1 cellular context compared by ENCODE assay signal in the genomic region with DNA sequence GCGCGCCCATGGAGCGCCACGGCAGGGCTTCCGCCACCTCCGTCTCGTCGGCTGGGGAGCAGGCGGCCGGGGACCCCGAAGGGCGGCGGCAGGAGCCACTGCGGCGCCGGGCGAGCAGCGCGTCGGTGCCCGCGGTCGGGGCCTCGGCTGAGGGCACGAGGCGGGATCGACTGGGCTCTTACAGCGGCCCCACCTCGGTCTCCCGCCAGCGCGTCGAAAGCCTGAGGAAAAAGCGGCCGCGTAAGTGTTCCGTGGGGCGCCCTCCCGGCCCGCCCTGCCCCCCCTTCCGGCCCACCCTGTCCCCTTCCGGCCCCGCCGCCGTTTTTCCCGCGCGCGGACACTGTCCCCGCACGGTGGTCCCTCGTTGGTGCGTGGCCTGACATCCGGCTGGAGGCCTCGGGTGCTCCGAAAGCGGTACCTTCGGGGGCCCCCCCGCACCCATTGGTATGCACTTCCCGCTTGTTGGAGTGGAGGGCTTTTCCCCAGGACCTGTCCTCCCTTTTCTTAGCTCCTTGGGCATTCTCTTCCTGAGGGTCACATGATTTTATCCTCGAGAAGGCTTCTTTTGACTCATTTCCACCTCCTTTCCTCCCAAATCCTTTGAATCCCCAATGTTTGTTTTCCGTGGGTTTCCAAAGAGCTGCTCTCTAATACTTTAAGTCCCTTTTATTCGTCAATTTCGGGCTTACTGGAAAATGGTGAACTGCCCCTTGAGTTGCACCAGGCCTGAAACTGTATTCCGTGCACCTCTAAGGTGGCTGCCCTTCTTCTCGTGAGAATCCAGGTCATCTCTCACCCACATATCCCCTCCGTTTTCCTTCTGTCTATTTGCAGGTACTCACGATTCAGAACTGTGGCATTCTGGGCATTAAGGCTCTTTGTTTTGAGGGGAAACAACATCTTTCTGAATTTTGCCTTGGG.
TF ChIP-seq lines count a peak whose summit lies in the region.

No MANE protein-coding gene starts in this region.

TF ChIP-seq in GM12878, 131 proteins besides CTCF, POLR2A, EP300 and RAD21 (continued from another document and continues in another):
- no peak for TF ChIP-seq REST (IDR thresholded peaks at IDR 0.05; ENCODE audit: low read depth, low read length)
- no peak for TF ChIP-seq RFX5 (IDR thresholded peaks at IDR 0.05; ENCODE audit: low read depth, low read length)
- TF ChIP-seq CHD2 (IDR thresholded peaks at IDR 0.05; ENCODE audit: borderline replicate concordance, low read depth, low read length): no peak
- TF ChIP-seq ZNF274 (IDR thresholded peaks at IDR 0.05; ENCODE audit: insufficient read depth, insufficient read length): no peak
- no peak for TF ChIP-seq BMI1 (IDR thresholded peaks at IDR 0.05; ENCODE audit: borderline replicate concordance)
- TF ChIP-seq ZNF622 (IDR thresholded peaks at IDR 0.05): no peak
- no peak for TF ChIP-seq NR2C1 (IDR thresholded peaks at IDR 0.05)
- TF ChIP-seq JUND (IDR thresholded peaks at IDR 0.05; ENCODE audit: low read depth, low read length): no peak
- TF ChIP-seq RUNX3 (IDR thresholded peaks at IDR 0.05; ENCODE audit: low read length): no peak
- TF ChIP-seq TBL1XR1 (IDR thresholded peaks at IDR 0.05; ENCODE audit: low read depth, low read length): no peak
- no peak for TF ChIP-seq E2F4 (IDR thresholded peaks at IDR 0.05; ENCODE audit: low read depth, low read length)
- no peak for TF ChIP-seq ZZZ3 (IDR thresholded peaks at IDR 0.05; ENCODE audit: control insufficient read depth, insufficient read length, low read depth)
- no peak for TF ChIP-seq NRF1 (conservative IDR thresholded peaks at IDR 0.05; ENCODE audit: low read depth, low read length)
- TF ChIP-seq IRF3 (IDR thresholded peaks at IDR 0.05): no peak
- no peak for TF ChIP-seq ZNF207 (IDR thresholded peaks at IDR 0.05; ENCODE audit: borderline replicate concordance)
- TF ChIP-seq, protein P1, sequence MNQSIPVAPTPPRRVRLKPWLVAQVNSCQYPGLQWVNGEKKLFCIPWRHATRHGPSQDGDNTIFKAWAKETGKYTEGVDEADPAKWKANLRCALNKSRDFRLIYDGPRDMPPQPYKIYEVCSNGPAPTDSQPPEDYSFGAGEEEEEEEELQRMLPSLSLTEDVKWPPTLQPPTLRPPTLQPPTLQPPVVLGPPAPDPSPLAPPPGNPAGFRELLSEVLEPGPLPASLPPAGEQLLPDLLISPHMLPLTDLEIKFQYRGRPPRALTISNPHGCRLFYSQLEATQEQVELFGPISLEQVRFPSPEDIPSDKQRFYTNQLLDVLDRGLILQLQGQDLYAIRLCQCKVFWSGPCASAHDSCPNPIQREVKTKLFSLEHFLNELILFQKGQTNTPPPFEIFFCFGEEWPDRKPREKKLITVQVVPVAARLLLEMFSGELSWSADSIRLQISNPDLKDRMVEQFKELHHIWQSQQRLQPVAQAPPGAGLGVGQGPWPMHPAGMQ (IDR thresholded peaks at IDR 0.05; ENCODE audit: borderline replicate concordance): no peak
- TF ChIP-seq ESRRA (IDR thresholded peaks at IDR 0.05; ENCODE audit: low read length): no peak
- TF ChIP-seq TCF3 (IDR thresholded peaks at IDR 0.05; ENCODE audit: borderline replicate concordance, insufficient read depth, low read depth, low read length): 0 out of 2 replicates have a peak, but pooled peaks have one; percentile 47
- TF ChIP-seq CBFB (IDR thresholded peaks at IDR 0.05; ENCODE audit: low read depth): no peak
- TF ChIP-seq CBX5 (IDR thresholded peaks at IDR 0.05; ENCODE audit: low read depth): no peak
- no peak for TF ChIP-seq RELA (IDR thresholded peaks at IDR 0.05; ENCODE audit: borderline replicate concordance, partially characterized antibody)
- no peak for TF ChIP-seq SRF (IDR thresholded peaks at IDR 0.05; ENCODE audit: low read depth in 2 of 2, low read length in 2 of 2)
- TF ChIP-seq, protein P2, sequence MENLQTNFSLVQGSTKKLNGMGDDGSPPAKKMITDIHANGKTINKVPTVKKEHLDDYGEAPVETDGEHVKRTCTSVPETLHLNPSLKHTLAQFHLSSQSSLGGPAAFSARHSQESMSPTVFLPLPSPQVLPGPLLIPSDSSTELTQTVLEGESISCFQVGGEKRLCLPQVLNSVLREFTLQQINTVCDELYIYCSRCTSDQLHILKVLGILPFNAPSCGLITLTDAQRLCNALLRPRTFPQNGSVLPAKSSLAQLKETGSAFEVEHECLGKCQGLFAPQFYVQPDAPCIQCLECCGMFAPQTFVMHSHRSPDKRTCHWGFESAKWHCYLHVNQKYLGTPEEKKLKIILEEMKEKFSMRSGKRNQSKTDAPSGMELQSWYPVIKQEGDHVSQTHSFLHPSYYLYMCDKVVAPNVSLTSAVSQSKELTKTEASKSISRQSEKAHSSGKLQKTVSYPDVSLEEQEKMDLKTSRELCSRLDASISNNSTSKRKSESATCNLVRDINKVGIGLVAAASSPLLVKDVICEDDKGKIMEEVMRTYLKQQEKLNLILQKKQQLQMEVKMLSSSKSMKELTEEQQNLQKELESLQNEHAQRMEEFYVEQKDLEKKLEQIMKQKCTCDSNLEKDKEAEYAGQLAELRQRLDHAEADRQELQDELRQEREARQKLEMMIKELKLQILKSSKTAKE (IDR thresholded peaks at IDR 0.05; ENCODE audit: low read depth, poor library complexity, severe bottlenecking): no peak
- TF ChIP-seq POU2F2 (IDR thresholded peaks at IDR 0.05; ENCODE audit: borderline replicate concordance, low read depth, low read length): no peak
- TF ChIP-seq, protein P3, sequence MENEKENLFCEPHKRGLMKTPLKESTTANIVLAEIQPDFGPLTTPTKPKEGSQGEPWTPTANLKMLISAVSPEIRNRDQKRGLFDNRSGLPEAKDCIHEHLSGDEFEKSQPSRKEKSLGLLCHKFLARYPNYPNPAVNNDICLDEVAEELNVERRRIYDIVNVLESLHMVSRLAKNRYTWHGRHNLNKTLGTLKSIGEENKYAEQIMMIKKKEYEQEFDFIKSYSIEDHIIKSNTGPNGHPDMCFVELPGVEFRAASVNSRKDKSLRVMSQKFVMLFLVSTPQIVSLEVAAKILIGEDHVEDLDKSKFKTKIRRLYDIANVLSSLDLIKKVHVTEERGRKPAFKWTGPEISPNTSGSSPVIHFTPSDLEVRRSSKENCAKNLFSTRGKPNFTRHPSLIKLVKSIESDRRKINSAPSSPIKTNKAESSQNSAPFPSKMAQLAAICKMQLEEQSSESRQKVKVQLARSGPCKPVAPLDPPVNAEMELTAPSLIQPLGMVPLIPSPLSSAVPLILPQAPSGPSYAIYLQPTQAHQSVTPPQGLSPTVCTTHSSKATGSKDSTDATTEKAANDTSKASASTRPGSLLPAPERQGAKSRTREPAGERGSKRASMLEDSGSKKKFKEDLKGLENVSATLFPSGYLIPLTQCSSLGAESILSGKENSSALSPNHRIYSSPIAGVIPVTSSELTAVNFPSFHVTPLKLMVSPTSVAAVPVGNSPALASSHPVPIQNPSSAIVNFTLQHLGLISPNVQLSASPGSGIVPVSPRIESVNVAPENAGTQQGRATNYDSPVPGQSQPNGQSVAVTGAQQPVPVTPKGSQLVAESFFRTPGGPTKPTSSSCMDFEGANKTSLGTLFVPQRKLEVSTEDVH (IDR thresholded peaks at IDR 0.05; ENCODE audit: low read depth, partially characterized antibody): peak; percentile 72
- no peak for TF ChIP-seq TCF12 (IDR thresholded peaks at IDR 0.05; ENCODE audit: low read depth, low read length)
- no peak for TF ChIP-seq NFIC (IDR thresholded peaks at IDR 0.05; ENCODE audit: low read depth, low read length)
- 0 out of 2 replicates have a peak, but pooled peaks have one; percentile 32 for TF ChIP-seq NBN (IDR thresholded peaks at IDR 0.05)
- TF ChIP-seq ATF7 (IDR thresholded peaks at IDR 0.05; ENCODE audit: low read depth): no peak
- no peak; the same call in 1 of the 2 replicates for TF ChIP-seq CHD1 (IDR thresholded peaks at IDR 0.05; ENCODE audit: low read depth, low read length)
- TF ChIP-seq MYC (IDR thresholded peaks at IDR 0.05; ENCODE audit: insufficient read depth, insufficient read length, insufficient replicate concordance, low read length, severe bottlenecking): no peak
- TF ChIP-seq, protein P4, sequence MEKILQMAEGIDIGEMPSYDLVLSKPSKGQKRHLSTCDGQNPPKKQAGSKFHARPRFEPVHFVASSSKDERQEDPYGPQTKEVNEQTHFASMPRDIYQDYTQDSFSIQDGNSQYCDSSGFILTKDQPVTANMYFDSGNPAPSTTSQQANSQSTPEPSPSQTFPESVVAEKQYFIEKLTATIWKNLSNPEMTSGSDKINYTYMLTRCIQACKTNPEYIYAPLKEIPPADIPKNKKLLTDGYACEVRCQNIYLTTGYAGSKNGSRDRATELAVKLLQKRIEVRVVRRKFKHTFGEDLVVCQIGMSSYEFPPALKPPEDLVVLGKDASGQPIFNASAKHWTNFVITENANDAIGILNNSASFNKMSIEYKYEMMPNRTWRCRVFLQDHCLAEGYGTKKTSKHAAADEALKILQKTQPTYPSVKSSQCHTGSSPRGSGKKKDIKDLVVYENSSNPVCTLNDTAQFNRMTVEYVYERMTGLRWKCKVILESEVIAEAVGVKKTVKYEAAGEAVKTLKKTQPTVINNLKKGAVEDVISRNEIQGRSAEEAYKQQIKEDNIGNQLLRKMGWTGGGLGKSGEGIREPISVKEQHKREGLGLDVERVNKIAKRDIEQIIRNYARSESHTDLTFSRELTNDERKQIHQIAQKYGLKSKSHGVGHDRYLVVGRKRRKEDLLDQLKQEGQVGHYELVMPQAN (conservative IDR thresholded peaks at IDR 0.05): peak; percentile 86
- TF ChIP-seq FOXM1 (IDR thresholded peaks at IDR 0.05; ENCODE audit: low read depth, low read length): no peak
- no peak for TF ChIP-seq NR2C2 (IDR thresholded peaks at IDR 0.05; ENCODE audit: borderline replicate concordance, control insufficient read depth, insufficient read length, low read depth)
- TF ChIP-seq NR2F1 (conservative IDR thresholded peaks at IDR 0.05): no peak
- TF ChIP-seq, protein P5, sequence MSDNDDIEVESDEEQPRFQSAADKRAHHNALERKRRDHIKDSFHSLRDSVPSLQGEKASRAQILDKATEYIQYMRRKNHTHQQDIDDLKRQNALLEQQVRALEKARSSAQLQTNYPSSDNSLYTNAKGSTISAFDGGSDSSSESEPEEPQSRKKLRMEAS (IDR thresholded peaks at IDR 0.05; ENCODE audit: low read depth, low read length): no peak
- no peak for TF ChIP-seq KAT2A (conservative IDR thresholded peaks at IDR 0.05; ENCODE audit: control insufficient read depth, low read depth, low read length)
- no peak for TF ChIP-seq SREBF2 (IDR thresholded peaks at IDR 0.05; ENCODE audit: low read length)
- TF ChIP-seq HCFC1 (IDR thresholded peaks at IDR 0.05; ENCODE audit: low read length): no peak
- TF ChIP-seq PML (IDR thresholded peaks at IDR 0.05; ENCODE audit: low read length): no peak
- no peak for TF ChIP-seq STAT3 (IDR thresholded peaks at IDR 0.05; ENCODE audit: low read depth, low read length)
- no peak for TF ChIP-seq SUZ12 (IDR thresholded peaks at IDR 0.05; ENCODE audit: unreplicated experiment)
- TF ChIP-seq CHD4 (IDR thresholded peaks at IDR 0.05): no peak
- TF ChIP-seq POLR2AphosphoS5 (IDR thresholded peaks at IDR 0.05; ENCODE audit: low read length): no peak
- TF ChIP-seq WRNIP1 (IDR thresholded peaks at IDR 0.05; ENCODE audit: borderline replicate concordance, low read depth, low read length): no peak
- TF ChIP-seq EZH2 (IDR thresholded peaks at IDR 0.05; ENCODE audit: borderline replicate concordance, control insufficient read depth, low read depth, low read length): no peak
